In genomic region chr6:29649701-29650673, GRCh38 we compare ENCODE assay signal across 1 cellular context.
TF ChIP-seq lines count a peak whose summit lies in the region.

No MANE protein-coding gene starts in this region.

TF ChIP-seq in HepG2, 621 proteins besides CTCF, POLR2A, EP300 and RAD21 (continued from another document and continues in another):
- TF ChIP-seq ZGPAT (CRISPR knock-in tag; IDR thresholded peaks at IDR 0.05) (no peak), ZNF530 (CRISPR knock-in tag; IDR thresholded peaks at IDR 0.05; ENCODE audit: low read depth) (no peak), ZFP41 (CRISPR knock-in tag; IDR thresholded peaks at IDR 0.05; ENCODE audit: borderline replicate concordance) (no peak), MXD4 (CRISPR knock-in tag; IDR thresholded peaks at IDR 0.05) (no peak), HNRNPLL (IDR thresholded peaks at IDR 0.05; ENCODE audit: low read depth, low read length, poor library complexity, severe bottlenecking) (no peak), THAP9 (CRISPR knock-in tag; IDR thresholded peaks at IDR 0.05; ENCODE audit: borderline replicate concordance) (peak; percentile 67; the same call in 1 of the 2 replicates), ZNF777 (CRISPR knock-in tag; IDR thresholded peaks at IDR 0.05) (no peak), ZFP36L1 (CRISPR knock-in tag; IDR thresholded peaks at IDR 0.05) (no peak), ZNF333 (CRISPR knock-in tag; IDR thresholded peaks at IDR 0.05; ENCODE audit: borderline replicate concordance) (no peak), ZNF543 (CRISPR knock-in tag; IDR thresholded peaks at IDR 0.05) (no peak), RXRA (CRISPR knock-in tag; IDR thresholded peaks at IDR 0.05) (0 out of 2 replicates have a peak, but pooled peaks have one; percentile 33), PHF5A (CRISPR knock-in tag; IDR thresholded peaks at IDR 0.05; ENCODE audit: low read depth, unreplicated experiment) (no peak), CHCHD3 (CRISPR knock-in tag; IDR thresholded peaks at IDR 0.05) (no peak), ZNF230 (CRISPR knock-in tag; IDR thresholded peaks at IDR 0.05) (no peak), SAFB2 (CRISPR knock-in tag; IDR thresholded peaks at IDR 0.05; ENCODE audit: borderline replicate concordance, low read depth) (no peak; the same call in 1 of the 2 replicates), ZNF251 (CRISPR knock-in tag; IDR thresholded peaks at IDR 0.05) (no peak), RXRB (CRISPR knock-in tag; IDR thresholded peaks at IDR 0.05; ENCODE audit: borderline replicate concordance) (no peak), TFE3 (CRISPR knock-in tag; IDR thresholded peaks at IDR 0.05) (no peak), ZBTB7B (CRISPR knock-in tag; IDR thresholded peaks at IDR 0.05) (no peak), ZKSCAN5 (CRISPR knock-in tag; IDR thresholded peaks at IDR 0.05) (no peak), ZFP36 (IDR thresholded peaks at IDR 0.05; ENCODE audit: borderline replicate concordance, low read depth, low read length, partially characterized antibody) (no peak), ZNF773 (CRISPR knock-in tag; IDR thresholded peaks at IDR 0.05; ENCODE audit: borderline replicate concordance) (no peak), ZNF264 (CRISPR knock-in tag; IDR thresholded peaks at IDR 0.05) (0 out of 2 replicates have a peak, but pooled peaks have one; percentile 66), ZNF749 (CRISPR knock-in tag; IDR thresholded peaks at IDR 0.05; ENCODE audit: borderline replicate concordance) (no peak), TRIM22 (IDR thresholded peaks at IDR 0.05) (no peak), ZNF33B (CRISPR knock-in tag; IDR thresholded peaks at IDR 0.05) (no peak), RNF2 (conservative IDR thresholded peaks at IDR 0.05; ENCODE audit: low read depth) (peak; percentile 61; the same call in 1 of the 2 replicates), ZNF354B (CRISPR knock-in tag; IDR thresholded peaks at IDR 0.05) (no peak), ATF1 (CRISPR knock-in tag; IDR thresholded peaks at IDR 0.05) (peak; percentile 97), FOXJ3 (CRISPR knock-in tag; IDR thresholded peaks at IDR 0.05; ENCODE audit: borderline replicate concordance) (peak; percentile 56; the same call in 1 of the 2 replicates), NFATC3 (CRISPR knock-in tag; IDR thresholded peaks at IDR 0.05) (no peak), HNF4A (CRISPR knock-in tag; IDR thresholded peaks at IDR 0.05) (no peak), BHLHE40 (IDR thresholded peaks at IDR 0.05; ENCODE audit: low read length) (peak; percentile 77), ZNF256 (CRISPR knock-in tag; conservative IDR thresholded peaks at IDR 0.05) (0 out of 2 replicates have a peak, but pooled peaks have one; percentile 51), ZFX (CRISPR knock-in tag; IDR thresholded peaks at IDR 0.05; ENCODE audit: low read depth) (peak; percentile 84), EZH2 (conservative IDR thresholded peaks at IDR 0.05; ENCODE audit: low read depth, low read length) (no peak), NFE2L1 (CRISPR knock-in tag; IDR thresholded peaks at IDR 0.05; ENCODE audit: borderline replicate concordance) (no peak), E2F2 (CRISPR knock-in tag; IDR thresholded peaks at IDR 0.05; ENCODE audit: borderline replicate concordance) (0 out of 2 replicates have a peak, but pooled peaks have one; percentile 22), SYNCRIP (IDR thresholded peaks at IDR 0.05; ENCODE audit: insufficient read depth, low read depth, low read length) (no peak), ZNF510 (CRISPR knock-in tag; IDR thresholded peaks at IDR 0.05; ENCODE audit: low read depth) (no peak), AFF4 (CRISPR knock-in tag; IDR thresholded peaks at IDR 0.05) (no peak), SMC3 (IDR thresholded peaks at IDR 0.05; ENCODE audit: low read length) (0 out of 2 replicates have a peak, but pooled peaks have one; percentile 19), RFX1 (IDR thresholded peaks at IDR 0.05) (no peak), HCFC1 (IDR thresholded peaks at IDR 0.05; ENCODE audit: low read depth, low read length) (no peak; the same call in 1 of the 2 replicates), FIP1L1 (IDR thresholded peaks at IDR 0.05; ENCODE audit: borderline replicate concordance, insufficient read depth, low read depth, low read length) (no peak), CREBL2 (CRISPR knock-in tag; IDR thresholded peaks at IDR 0.05; ENCODE audit: borderline replicate concordance) (no peak), DRAP1 (CRISPR knock-in tag; IDR thresholded peaks at IDR 0.05) (peak; percentile 100), HDAC1 (CRISPR knock-in tag; IDR thresholded peaks at IDR 0.05) (no peak), USF2 (IDR thresholded peaks at IDR 0.05; ENCODE audit: low read depth, low read length) (no peak), USF2 (CRISPR knock-in tag; IDR thresholded peaks at IDR 0.05; ENCODE audit: borderline replicate concordance) (no peak), ZNF570 (CRISPR knock-in tag; IDR thresholded peaks at IDR 0.05; ENCODE audit: borderline replicate concordance) (no peak), HNF1B (CRISPR knock-in tag; IDR thresholded peaks at IDR 0.05) (peak; percentile 62; the same call in 1 of the 2 replicates), PAX8 (CRISPR knock-in tag; IDR thresholded peaks at IDR 0.05; ENCODE audit: borderline replicate concordance) (no peak), ZC3H4 (CRISPR knock-in tag; IDR thresholded peaks at IDR 0.05; ENCODE audit: borderline replicate concordance) (no peak), FLYWCH1 (CRISPR knock-in tag; IDR thresholded peaks at IDR 0.05) (no peak)
